13 cellular contexts compared by ENCODE assay signal in the genomic region with DNA sequence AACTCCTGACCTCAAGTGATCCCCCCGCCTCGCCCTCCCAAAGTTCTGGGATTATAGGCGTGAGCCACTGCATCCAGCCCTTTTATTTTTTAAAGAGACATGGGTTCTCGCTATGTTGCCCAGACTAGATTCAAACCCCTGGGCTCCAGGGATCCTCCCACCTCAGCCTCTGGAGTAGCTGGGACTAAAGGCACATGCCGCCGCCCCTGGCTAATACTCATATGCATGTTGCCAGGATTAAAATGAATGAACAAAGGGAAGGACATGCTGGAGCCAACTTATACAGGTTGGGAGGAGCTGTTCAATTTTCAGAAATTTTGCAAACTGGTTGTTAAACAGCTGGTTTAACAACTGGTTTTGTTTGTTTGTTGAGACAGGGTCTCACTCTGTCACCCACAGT. TPM values are rescaled to one million over a fixed set of nuclear protein-coding genes. Genes with fewer than 3 reads are reported as not detected.
DNase-seq lines count a peak whose midpoint lies in the region; ATAC-seq, FAIRE-seq and TF ChIP-seq lines count a peak whose summit lies in the region.
"Had no signal": no experiment of that assay in that cellular context is flagged by ENCODE, and none has a peak within 500 bp of the region (broad histone marks: within the 10 kb centered on the region; RNA-seq: fewer than 3 reads in every experiment).

No MANE protein-coding gene starts in this region.

- peaks cover 15% of the 10 kb centered on the region; the same call in 1 of the 2 replicates for H4K20me1 ChIP-seq in DND-41 (ENCODE audit: insufficient read depth, low read length)

- H3K9me3 Mint-ChIP-seq in WTC11 (no peaks in the 10 kb centered on the region), immature natural killer cell (no peaks in the 10 kb centered on the region)

- H3K27ac Mint-ChIP-seq in WTC11 (no peak overlapping the region), immature natural killer cell (no peak overlapping the region)

- H3K4me3 ChIP-seq in DND-41 (ENCODE audit: low read depth in 1 of 2, low read length in 2 of 2) (peak overlapping the region in 1 of 2 experiments; percentile 67; a peak in 1 of 4 replicates), HL-60 (replicated peaks; ENCODE audit: insufficient read depth, low read length) (no peak overlapping the region), kidney (ENCODE audit: low read length in 2 of 2) (no peak overlapping the region)

- CTCF ChIA-PET in WTC11 (lab: Charles Lee), result interaction anchor here (0.5 to 1.4 kb wide), 6 partner anchors 9 to 68 kb away, joined by 3 to 10 read pairs (median 4); no protein-coding TSS in a partner anchor

- FAIRE-seq in kidney (lab: Jason Lieb, UNC), result no peak
- FAIRE-seq: endometrium, small intestine had no signal

- H3K27ac ChIP-seq in DND-41 (ENCODE audit: low read length) (0 out of 2 replicates have a peak overlapping the region, but pooled peaks have one; percentile 37), HL-60 (replicated peaks) (peak overlapping the region; percentile 87), kidney (ENCODE audit: low read depth in 2 of 2, low read length in 2 of 2) (no peak overlapping the region)
- H3K27ac ChIP-seq: neutrophil had no signal

- H3K4me2 ChIP-seq in DND-41 (ENCODE audit: insufficient read depth, low read length), result peak overlapping the region; percentile 88

- H3K4me1 Mint-ChIP-seq in WTC11 (peaks cover 42% of the 10 kb centered on the region), immature natural killer cell (peaks cover 30 to 32% of the 10 kb centered on the region in 2 donors)

- no peaks in the 10 kb centered on the region for H3K27me3 ChIP-seq in DND-41 (ENCODE audit: insufficient read depth, low read length, poor library complexity)
- H3K27me3 ChIP-seq in HL-60 (ENCODE audit: insufficient read depth, poor library complexity, severe bottlenecking), result no peaks in the 10 kb centered on the region
- H3K27me3 ChIP-seq: heart left ventricle, neutrophil, Peyer's patch, tibial artery had no signal

- H3K36me3 ChIP-seq in DND-41 (ENCODE audit: insufficient read depth, low read length) (peaks cover 17% of the 10 kb centered on the region), kidney (ENCODE audit: control insufficient read depth in 1 of 2, insufficient read depth in 2 of 2, low read length in 2 of 2) (no peaks in the 10 kb centered on the region)
- H3K36me3 ChIP-seq: heart left ventricle, neutrophil, Peyer's patch had no signal

- TF ChIP-seq CTCF in DND-41 (IDR thresholded peaks at IDR 0.05; ENCODE audit: borderline replicate concordance, extremely low read depth, low read length, poor library complexity, severe bottlenecking) (no peak), HL-60 (IDR thresholded peaks at IDR 0.05; ENCODE audit: insufficient read depth, low read length) (no peak), WTC11 (IDR thresholded peaks at IDR 0.05) (no peak), kidney (IDR thresholded peaks at IDR 0.05; ENCODE audit: borderline replicate concordance, extremely low read depth, insufficient read depth) (no peak)

- H3K27me3 Mint-ChIP-seq in WTC11 (ENCODE audit: low read depth) (no peaks in the 10 kb centered on the region), immature natural killer cell (ENCODE audit: low read depth in 3 of 3) (peaks cover 0 to 13% (median 1%) of the 10 kb centered on the region in 3 donors)

- POLR2A ChIA-PET in WTC11 (lab: Charles Lee), result no interaction called here

- ATAC-seq in DND-41 (ENCODE audit: insufficient read depth, low read depth) (no peak), WTC11 (no peak), HG03520 (IDR thresholded peaks at IDR 0.05; ENCODE audit: unreplicated experiment) (no peak)
- ATAC-seq: heart left ventricle had no signal

- H3K4me1 ChIP-seq in DND-41 (ENCODE audit: insufficient read depth, low read length) (peaks cover 40% of the 10 kb centered on the region), kidney (ENCODE audit: control insufficient read depth in 1 of 2, insufficient read depth in 1 of 2, low read depth in 1 of 2, low read length in 2 of 2) (no peaks in the 10 kb centered on the region)
- H3K4me1 ChIP-seq: Peyer's patch had no signal

- H3K9ac ChIP-seq in DND-41 (ENCODE audit: low read depth, low read length) (peak overlapping the region; percentile 77), kidney (ENCODE audit: low read length in 2 of 2) (no peak overlapping the region)

- H2AFZ ChIP-seq in DND-41 (ENCODE audit: low read depth, low read length), result no peak overlapping the region

- peaks cover 33% of the 10 kb centered on the region for H3K79me2 ChIP-seq in DND-41 (ENCODE audit: insufficient read depth, low read length)

- intact Hi-C loops in kidney (cut with DNase I), result no loop called here

- no peak for DNase-seq in DND-41
- DNase-seq in HL-60 (ENCODE audit: low read depth in 1 of 2, low spot score in 1 of 2), result no peak
- DNase-seq in WTC11 (ENCODE audit: low spot score), result no peak
- DNase-seq in kidney, result peak; percentile 46
- DNase-seq in immature natural killer cell, result no peak
- DNase-seq in NCI-H146 (lab: John Stamatoyannopoulos, UW), result no peak
- DNase-seq: heart left ventricle, Peyer's patch, tibial artery had no signal

- H3K9me3 ChIP-seq in DND-41 (ENCODE audit: insufficient read depth, low read length, severe bottlenecking), result no peaks in the 10 kb centered on the region
- H3K9me3 ChIP-seq in kidney (ENCODE audit: control insufficient read depth in 1 of 2, low read length in 2 of 2), result no peaks in the 10 kb centered on the region
- H3K9me3 ChIP-seq: heart left ventricle, neutrophil, Peyer's patch, tibial artery had no signal

- H3K36me3 Mint-ChIP-seq in WTC11, result peaks cover 3% of the 10 kb centered on the region; the same call in 1 of the 2 replicates
- H3K36me3 Mint-ChIP-seq in immature natural killer cell, result peaks cover 0 to 4% (median 0%) of the 10 kb centered on the region in 3 donors

- H3K4me3 Mint-ChIP-seq in WTC11, result peak overlapping the region; percentile 47
- peak overlapping the region in 1 of 5 donors; percentile 92 for H3K4me3 Mint-ChIP-seq in immature natural killer cell

TF ChIP-seq in WTC11, 78 proteins besides CTCF, POLR2A, EP300 and RAD21:
- TF ChIP-seq FOXP4 (CRISPR knock-in tag; IDR thresholded peaks at IDR 0.05), result no peak
- no peak for TF ChIP-seq RORB (CRISPR knock-in tag; IDR thresholded peaks at IDR 0.05)
- no peak for TF ChIP-seq SMAD4 (CRISPR knock-in tag; IDR thresholded peaks at IDR 0.05)
- TF ChIP-seq GRHL2 (CRISPR knock-in tag; IDR thresholded peaks at IDR 0.05; ENCODE audit: insufficient replicate concordance, severe bottlenecking), result no peak

RNA-seq across cellular contexts. Expression of gene FTSJ1, which starts 1.4 kb away (rescaled TPM):
- total RNA-seq in WTC11 (2021) (50.2 to 54.5 TPM (median 53.9 TPM) in 3 replicates), kidney (33.9 TPM)
- polyA plus RNA-seq in kidney (ENCODE audit: insufficient read depth, low read depth, low replicate concordance) (30.6 TPM), immature natural killer cell (100 to 1,000 TPM in 1 of 3 donors, 10 to 100 TPM in 2; 73.5 to 115 (median 85.0) TPM)

RNA-seq across cellular contexts. Expression of gene SLC38A5, which starts 4.5 kb away (rescaled TPM):
- total RNA-seq in WTC11 (2021) (30.9 to 50.6 TPM (median 34.6 TPM) in 3 replicates), kidney (8.3 TPM)
- polyA plus RNA-seq in kidney (ENCODE audit: insufficient read depth, low read depth, low replicate concordance) (2.9 TPM), immature natural killer cell (10 to 100 TPM; 24.3 to 48.0 (median 26.5) TPM)

RNA-seq across cellular contexts. Expression of gene PORCN, which starts 34.2 kb away (rescaled TPM):
- total RNA-seq in WTC11 (2021) (16.4 to 19.7 TPM (median 16.9 TPM) in 3 replicates), kidney (8.9 TPM)
- polyA plus RNA-seq in kidney (ENCODE audit: insufficient read depth, low read depth, low replicate concordance) (11.7 TPM), immature natural killer cell (10 to 100 TPM; 13.1 to 29.8 (median 18.1) TPM)

RNA-seq across cellular contexts. Expression of gene EBP, which starts 47.0 kb away (rescaled TPM):
- 129 to 145 TPM (median 138 TPM) in 3 replicates for total RNA-seq in WTC11 (2021)
- 33.8 TPM for total RNA-seq in kidney
- 164 TPM for polyA plus RNA-seq in kidney (ENCODE audit: insufficient read depth, low read depth, low replicate concordance)
- polyA plus RNA-seq in immature natural killer cell, result 100 to 1,000 TPM; 184 to 314 (median 233) TPM

Comparison
In these comparisons a context has a peak if more than half of its experiments do, and no peak if none do; other contexts are left out.
1. H3K27ac ChIP-seq: peak in DND-41 (single experiment) and HL-60 (single experiment); none in kidney (0 of 2).